8 cellular contexts compared by ENCODE assay signal in the genomic region with DNA sequence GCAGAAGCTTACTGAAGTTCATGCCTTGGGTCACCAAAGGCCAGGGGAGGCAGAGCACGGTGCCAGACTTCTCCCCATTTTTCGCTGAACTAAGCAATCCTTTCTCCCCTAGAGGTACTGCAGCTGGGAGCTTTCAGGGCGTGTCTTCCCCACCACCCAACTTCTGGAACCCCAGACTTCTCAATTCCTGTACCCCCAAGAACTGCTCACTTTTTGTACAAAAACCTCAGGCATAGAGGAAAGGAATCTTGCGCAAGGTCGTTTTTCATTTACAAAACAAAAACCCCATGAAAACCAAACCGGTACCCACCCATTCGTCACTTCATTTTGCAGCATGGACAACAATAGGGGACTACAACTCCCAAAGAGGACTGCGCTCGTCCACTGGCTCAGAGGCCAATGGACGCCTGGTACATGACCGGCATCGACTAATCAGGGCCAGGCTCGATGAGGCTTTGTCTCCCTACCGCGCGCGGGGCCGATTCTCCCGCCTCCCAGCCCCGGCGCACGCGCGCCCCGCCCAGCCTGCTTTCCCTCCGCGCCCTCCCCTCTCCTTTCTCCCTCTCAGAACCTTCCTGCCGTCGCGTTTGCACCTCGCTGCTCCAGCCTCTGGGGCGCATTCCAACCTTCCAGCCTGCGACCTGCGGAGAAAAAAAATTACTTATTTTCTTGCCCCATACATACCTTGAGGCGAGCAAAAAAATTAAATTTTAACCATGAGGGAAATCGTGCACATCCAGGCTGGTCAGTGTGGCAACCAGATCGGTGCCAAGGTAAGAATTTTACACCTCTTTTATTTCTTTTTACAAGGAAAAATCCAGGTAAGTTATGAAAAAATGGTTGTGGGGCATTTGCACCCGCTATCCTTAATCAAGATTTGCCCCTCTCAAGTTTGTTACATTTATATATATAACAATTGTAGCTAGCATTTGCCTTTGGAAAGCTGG. TPM values are rescaled to one million over a fixed set of nuclear protein-coding genes. Genes with fewer than 3 reads are reported as not detected.
DNase-seq lines count a peak whose midpoint lies in the region; ATAC-seq and TF ChIP-seq lines count a peak whose summit lies in the region.

A gene (plus strand): TSS at position 562 of the 947 bp plus-strand sequence. CDS start 155 bp downstream, at position 717.

- peak within 1 kb of the TSS; percentile 23 for H2AFZ ChIP-seq in smooth muscle cell (ENCODE audit: low read depth)

- H3K4me2 ChIP-seq in smooth muscle cell = peak within 1 kb of the TSS; percentile 84

- under 1% methylated on average over 35 of the region's 38 CpGs for WGBS in smooth muscle cell (ENCODE audit: low lambda C conversion rate)

- peak; percentile 99 for DNase-seq in A673 (ENCODE audit: low spot score)
- peak; percentile 94 to 97 for DNase-seq in NCI-H446 (lab: John Stamatoyannopoulos, UW)
- peak; percentile 81 to 93 (median 88) for DNase-seq in activated CD4-positive, CD25-positive, alpha-beta regulatory T cell (lab: John Stamatoyannopoulos, UW)
- peak; percentile 78 to 99 (median 97) for DNase-seq in caudate nucleus (lab: John Stamatoyannopoulos, UW)
- DNase-seq in immature natural killer cell = peak; percentile 91 to 93 (median 93)
- DNase-seq in smooth muscle cell (lab: John Stamatoyannopoulos, UW; ENCODE audit: unreplicated experiment) = peak; percentile 81

- CTCF ChIA-PET in A673 (lab: Charles Lee) = no interaction called here

- peak within 1 kb of the TSS; percentile 94 to 100 (median 97) for H3K4me3 Mint-ChIP-seq in immature natural killer cell

- H3K9me3 ChIP-seq in A673 (ENCODE audit: low read depth, low read length, poor library complexity, severe bottlenecking) (no peaks in the 10 kb centered on the region), smooth muscle cell (replicated peaks; ENCODE audit: low read depth) (no peaks in the 10 kb centered on the region)

- H3F3A ChIP-seq in smooth muscle cell (ENCODE audit: low read depth) = peaks cover 36% of the 10 kb centered on the region

- H3K36me3 ChIP-seq in A673 (ENCODE audit: insufficient read depth, low read length, poor library complexity, severe bottlenecking) (peaks cover 39% of the 10 kb centered on the region), smooth muscle cell (ENCODE audit: low read depth) (no peaks in the 10 kb centered on the region)

- POLR2A ChIA-PET in A673 (lab: Charles Lee; ENCODE audit: low non-redundant PET) = interaction anchor here (0.6 to 1.0 kb wide), 3 partner anchors 103 to 478 kb away, joined by 4 to 11 read pairs (median 5); a partner anchor contains a TSS

- H3K27ac ChIP-seq in A673 (ENCODE audit: low read depth, low read length, poor library complexity, severe bottlenecking) = peak within 1 kb of the TSS; percentile 98
- peak within 1 kb of the TSS; percentile 92 for H3K27ac ChIP-seq in caudate nucleus (ENCODE audit: low read depth, low read length)
- peak within 1 kb of the TSS; percentile 93 for H3K27ac ChIP-seq in smooth muscle cell (ENCODE audit: low read depth)

- H3K27ac Mint-ChIP-seq in immature natural killer cell = peak within 1 kb of the TSS; percentile 95 to 99 (median 96)

- peaks cover 61 to 75% of the 10 kb centered on the region in 2 donors for H3K4me1 Mint-ChIP-seq in immature natural killer cell

- ATAC-seq in GM18868 (IDR thresholded peaks at IDR 0.05; ENCODE audit: unreplicated experiment) (peak; percentile 48), HG03175 (IDR thresholded peaks at IDR 0.05; ENCODE audit: unreplicated experiment) (peak; percentile 41)

- TSS peak; percentile 29 for BruUV-seq in A673 (replicated peaks; lab: Mats Ljungman, UMichigan)

- peaks cover 39% of the 10 kb centered on the region for H4K20me1 ChIP-seq in smooth muscle cell (ENCODE audit: low read depth)

- H3K9me3 Mint-ChIP-seq in immature natural killer cell = no peaks in the 10 kb centered on the region

- H3K27me3 ChIP-seq in A673 (replicated peaks; ENCODE audit: insufficient read depth, low read depth, low read length, poor library complexity) = no peaks in the 10 kb centered on the region
- H3K27me3 ChIP-seq in smooth muscle cell (ENCODE audit: low read depth) = no peaks in the 10 kb centered on the region

- peak within 1 kb of the TSS; percentile 94 for H3K4me3 ChIP-seq in A673 (ENCODE audit: low read depth, low read length, poor library complexity, severe bottlenecking)
- H3K4me3 ChIP-seq in smooth muscle cell = peak within 1 kb of the TSS; percentile 83

- H3K36me3 Mint-ChIP-seq in immature natural killer cell = peaks cover 7 to 25% (median 21%) of the 10 kb centered on the region in 3 donors

- H3K9ac ChIP-seq in smooth muscle cell (ENCODE audit: low read depth) = peak within 1 kb of the TSS; percentile 80

- intact Hi-C loops in A673 (cut with micrococcal nuclease; ENCODE audit: unreplicated experiment) = no loop called here

- H3K4me1 ChIP-seq in A673 (ENCODE audit: insufficient read depth, low read length, poor library complexity, severe bottlenecking) (peaks cover 37% of the 10 kb centered on the region), smooth muscle cell (ENCODE audit: low read depth) (peaks cover 32% of the 10 kb centered on the region)

- peaks cover 30 to 36% (median 32%) of the 10 kb centered on the region in 3 donors for H3K27me3 Mint-ChIP-seq in immature natural killer cell (ENCODE audit: low read depth in 3 of 3)

- TF ChIP-seq CTCF in A673 (conservative IDR thresholded peaks at IDR 0.05; ENCODE audit: low read depth, low read length) (no peak), smooth muscle cell (IDR thresholded peaks at IDR 0.05; ENCODE audit: borderline replicate concordance, insufficient read depth, poor library complexity, severe bottlenecking) (no peak)

- peaks cover 67% of the 10 kb centered on the region for H3K79me2 ChIP-seq in smooth muscle cell (ENCODE audit: low read depth)

RNA-seq across cellular contexts. Expression of the gene that starts here (rescaled TPM):
- total RNA-seq in A673 (2021) = 1,864 and 1,936 TPM in 2 replicates
- polyA plus RNA-seq in immature natural killer cell = 100 to 1,000 TPM in 1 of 3 donors, 10 to 100 TPM in 2; 80.8 to 215 (median 84.0) TPM
- total RNA-seq in smooth muscle cell = 1,002 and 1,039 TPM in 2 replicates
- polyA plus RNA-seq in smooth muscle cell = 855 and 1,009 TPM in 2 replicates

Comparison
In these comparisons a context has a peak if more than half of its experiments do, and no peak if none do; other contexts are left out.
1. Peak in every context shown above with its lines: DNase-seq, ATAC-seq, H3K4me3 ChIP-seq and H3K27ac ChIP-seq.